ENCODE assay signal across 4 cellular contexts in genomic region chr14:22635980-22636379, GRCh38. TPM values are rescaled to one million over a fixed set of nuclear protein-coding genes. Genes with fewer than 3 reads are reported as not detected.
"Had no signal": no experiment of that assay in that cellular context is flagged by ENCODE, and none has a peak within 500 bp of the region (broad histone marks: within the 10 kb centered on the region; RNA-seq: fewer than 3 reads in every experiment).

No MANE protein-coding gene starts in this region.

RNA-seq across cellular contexts. Expression of gene OR6J1, which starts 8.2 kb away (rescaled TPM):
- total RNA-seq: LHCN-M2, M059J, MCF 10A, NCI-H460 had no signal
